15 cellular contexts compared by ENCODE assay signal in genomic region chr2:200615247-200615646, GRCh38. TPM values are rescaled to one million over a fixed set of nuclear protein-coding genes. Genes with fewer than 3 reads are reported as not detected.
DNase-seq lines count a peak whose midpoint lies in the region.
"Had no signal": no experiment of that assay in that cellular context is flagged by ENCODE, and none has a peak within 500 bp of the region (broad histone marks: within the 10 kb centered on the region; RNA-seq: fewer than 3 reads in every experiment).

No MANE protein-coding gene starts in this region.

- no peak overlapping the region for H3K4me3 Mint-ChIP-seq in activated naive CD8-positive, alpha-beta T cell treated with anti-CD3 and anti-CD28 coated beads for 36 hours

- DNase-seq in EH (ENCODE audit: low read depth) (peak; percentile 89), HS-5 (ENCODE audit: low read depth) (peak; percentile 84), amniotic epithelial cell (ENCODE audit: low read depth) (peak; percentile 83), kidney tubule cell (ENCODE audit: low spot score) (peak; percentile 90), COLO668 (lab: John Stamatoyannopoulos, UW; ENCODE audit: unreplicated experiment) (no peak), substantia nigra (lab: John Stamatoyannopoulos, UW) (no peak)
- no peak for DNase-seq in activated naive CD8-positive, alpha-beta T cell treated with anti-CD3 and anti-CD28 coated beads for 36 hours
- DNase-seq in effector CD8-positive, alpha-beta T cell (lab: John Stamatoyannopoulos, UW) = no peak
- DNase-seq: activated T-cell treated with anti-CD3 and anti-CD28 coated beads for 4 hours; DND-41; effector memory CD4-positive, alpha-beta T cell; mucosa of descending colon; stimulated activated CD4-positive, alpha-beta T cell treated with anti-CD3 and anti-CD28 coated beads, Interleukin-2, amount 100 ng/mL, for 48 hours; uterus had no signal

- no peaks in the 10 kb centered on the region for H3K9me3 Mint-ChIP-seq in activated naive CD8-positive, alpha-beta T cell treated with anti-CD3 and anti-CD28 coated beads for 36 hours
- H3K9me3 Mint-ChIP-seq: IgD-negative memory B cell had no signal

- peaks cover 10% of the 10 kb centered on the region for H3K4me1 Mint-ChIP-seq in activated naive CD8-positive, alpha-beta T cell treated with anti-CD3 and anti-CD28 coated beads for 36 hours

- H3K27ac Mint-ChIP-seq in activated naive CD8-positive, alpha-beta T cell treated with anti-CD3 and anti-CD28 coated beads for 36 hours = no peak overlapping the region
- H3K27ac Mint-ChIP-seq: IgD-negative memory B cell had no signal

- no peaks in the 10 kb centered on the region for H3K36me3 Mint-ChIP-seq in activated naive CD8-positive, alpha-beta T cell treated with anti-CD3 and anti-CD28 coated beads for 36 hours
- H3K36me3 Mint-ChIP-seq: IgD-negative memory B cell had no signal

- no peak overlapping the region for H3K27ac ChIP-seq in substantia nigra (ENCODE audit: low read depth, low read length, poor library complexity, severe bottlenecking)
- H3K27ac ChIP-seq: uterus had no signal

- H3K27me3 Mint-ChIP-seq in activated naive CD8-positive, alpha-beta T cell treated with anti-CD3 and anti-CD28 coated beads for 36 hours = peaks cover 6% of the 10 kb centered on the region

RNA-seq across cellular contexts. Expression of gene AOX1, which starts 29.4 kb away (rescaled TPM):
- under 1 TPM in 1 of 2 experiments, not detected in 1; 0.19 TPM for total RNA-seq in activated naive CD8-positive, alpha-beta T cell treated with anti-CD3 and anti-CD28 coated beads for 36 hours

Comparison
In these comparisons a context has a peak if more than half of its experiments do, and no peak if none do; other contexts are left out.
1. DNase-seq: peak in EH (single experiment), HS-5 (single experiment), amniotic epithelial cell (single experiment) and kidney tubule cell (single experiment); none in activated naive CD8-positive, alpha-beta T cell treated with anti-CD3 and anti-CD28 coated beads for 36 hours (single experiment), COLO668 (single experiment), effector CD8-positive, alpha-beta T cell (single experiment) and substantia nigra (0 of 49).